In the genomic region with DNA sequence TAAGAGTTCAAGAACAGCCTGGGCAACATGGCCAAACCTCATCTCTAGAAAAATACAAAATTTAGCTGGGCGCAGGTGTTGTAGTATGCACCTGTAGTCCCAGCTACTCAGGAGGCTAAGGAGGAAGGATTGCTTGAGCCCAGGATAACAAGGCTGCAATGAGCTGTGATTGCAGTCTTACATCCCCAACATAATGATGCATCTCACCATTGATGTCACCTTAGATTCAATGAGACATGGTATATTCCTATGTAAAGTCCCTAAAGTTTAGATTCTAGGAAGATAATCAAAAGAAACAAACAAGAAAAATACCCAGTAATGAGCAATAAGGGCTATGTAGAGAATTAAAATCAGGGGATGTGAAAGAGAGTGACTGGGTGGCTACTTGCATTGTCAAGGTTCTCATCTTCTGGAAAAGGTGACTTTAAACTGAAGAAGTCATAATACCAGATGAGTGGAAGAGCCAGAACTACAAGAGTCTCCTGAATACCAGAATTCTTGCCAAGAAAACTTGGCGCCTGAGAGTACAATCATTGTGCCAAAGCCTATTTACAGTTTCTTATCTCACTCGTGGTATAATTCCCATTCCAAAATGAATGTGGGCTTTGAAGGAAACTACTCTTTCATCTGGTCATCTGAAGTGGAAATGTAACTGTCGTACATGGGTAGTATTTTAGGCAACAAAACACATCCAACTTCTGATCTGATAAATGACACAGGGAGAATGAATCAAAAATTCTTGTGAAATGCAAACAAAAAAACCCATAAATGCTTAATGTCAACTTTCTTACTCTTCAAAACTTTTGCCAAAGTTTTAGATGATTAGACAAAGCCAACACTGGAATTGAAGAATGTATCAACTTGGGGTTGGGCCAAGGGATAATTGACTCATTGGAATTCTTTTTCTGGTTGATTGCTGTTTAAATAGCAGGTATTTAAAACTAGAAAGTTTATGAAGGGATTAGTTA, we compare ENCODE assay signal across 1 cellular context.
TF ChIP-seq lines count a peak whose summit lies in the region.

No MANE protein-coding gene starts in this region.

TF ChIP-seq in WTC11, 78 proteins besides CTCF, POLR2A, EP300 and RAD21 (continued from another document):
- TF ChIP-seq ZNF423 (CRISPR knock-in tag; IDR thresholded peaks at IDR 0.05): no peak
- TF ChIP-seq ZNF121 (CRISPR knock-in tag; IDR thresholded peaks at IDR 0.05): no peak
- TF ChIP-seq, protein P1, sequence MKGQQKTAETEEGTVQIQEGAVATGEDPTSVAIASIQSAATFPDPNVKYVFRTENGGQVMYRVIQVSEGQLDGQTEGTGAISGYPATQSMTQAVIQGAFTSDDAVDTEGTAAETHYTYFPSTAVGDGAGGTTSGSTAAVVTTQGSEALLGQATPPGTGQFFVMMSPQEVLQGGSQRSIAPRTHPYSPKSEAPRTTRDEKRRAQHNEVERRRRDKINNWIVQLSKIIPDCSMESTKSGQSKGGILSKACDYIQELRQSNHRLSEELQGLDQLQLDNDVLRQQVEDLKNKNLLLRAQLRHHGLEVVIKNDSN (CRISPR knock-in tag; IDR thresholded peaks at IDR 0.05): no peak
